ENCODE assay signal across 11 cellular contexts in the genomic region with DNA sequence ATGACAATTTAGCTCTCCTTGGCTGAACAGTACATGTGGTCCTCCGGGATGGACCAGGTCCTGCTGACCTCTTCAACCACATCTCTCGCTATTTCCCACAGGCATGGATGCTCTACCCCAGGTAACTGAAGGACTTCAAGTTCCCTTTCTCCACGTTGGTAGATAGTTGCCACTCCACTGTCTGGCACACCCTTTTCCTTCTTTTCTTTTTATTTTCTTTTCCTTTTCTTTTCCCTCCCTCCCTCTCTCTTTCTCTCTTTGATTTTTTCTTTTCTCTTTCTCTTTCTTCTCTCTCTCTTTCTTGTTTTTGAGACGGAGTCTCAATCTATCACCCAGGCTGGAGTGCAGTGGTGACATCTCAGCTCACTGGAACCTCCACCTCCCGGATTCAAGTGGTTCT. TPM values are rescaled to one million over a fixed set of nuclear protein-coding genes. Genes with fewer than 3 reads are reported as not detected.
"Had no signal": no experiment of that assay in that cellular context is flagged by ENCODE, and none has a peak within 500 bp of the region (broad histone marks: within the 10 kb centered on the region; RNA-seq: fewer than 3 reads in every experiment).

No MANE protein-coding gene starts in this region.

- FAIRE-seq: H1, H54, HepG2 had no signal

- DNase-seq: H9, HCEC 1CT, HFFc6, KBM-7 had no signal

- H3K27ac Mint-ChIP-seq: GM23338, H9, HFFc6 had no signal

- ATAC-seq: GM23338, HepG2 had no signal

- H3K4me3 ChIP-seq: GM23338 had no signal

- H3K4me3 Mint-ChIP-seq: GM23338, H9, HFFc6 had no signal

- H3K27me3 Mint-ChIP-seq: IgD-negative memory B cell had no signal

- H3K4me1 Mint-ChIP-seq: GM23338 had no signal

- H3K9me3 Mint-ChIP-seq: GM23338, H9, HFFc6, IgD-negative memory B cell had no signal

- H3K4me2 ChIP-seq: GM23338 had no signal

- H3K27ac ChIP-seq: HL-60 had no signal

- H2AFZ ChIP-seq: GM23338 had no signal

RNA-seq across cellular contexts. Expression of a gene that starts 2.8 kb away (rescaled TPM):
- polyA plus RNA-seq: IgD-negative memory B cell had no signal

RNA-seq across cellular contexts. Expression of a gene that starts 47.7 kb away (rescaled TPM):
- total RNA-seq: GM23338, H1, HepG2, HFFc6, HT1080 had no signal
- polyA plus RNA-seq: GM23338, H1, IgD-negative memory B cell had no signal
